In the genomic region with DNA sequence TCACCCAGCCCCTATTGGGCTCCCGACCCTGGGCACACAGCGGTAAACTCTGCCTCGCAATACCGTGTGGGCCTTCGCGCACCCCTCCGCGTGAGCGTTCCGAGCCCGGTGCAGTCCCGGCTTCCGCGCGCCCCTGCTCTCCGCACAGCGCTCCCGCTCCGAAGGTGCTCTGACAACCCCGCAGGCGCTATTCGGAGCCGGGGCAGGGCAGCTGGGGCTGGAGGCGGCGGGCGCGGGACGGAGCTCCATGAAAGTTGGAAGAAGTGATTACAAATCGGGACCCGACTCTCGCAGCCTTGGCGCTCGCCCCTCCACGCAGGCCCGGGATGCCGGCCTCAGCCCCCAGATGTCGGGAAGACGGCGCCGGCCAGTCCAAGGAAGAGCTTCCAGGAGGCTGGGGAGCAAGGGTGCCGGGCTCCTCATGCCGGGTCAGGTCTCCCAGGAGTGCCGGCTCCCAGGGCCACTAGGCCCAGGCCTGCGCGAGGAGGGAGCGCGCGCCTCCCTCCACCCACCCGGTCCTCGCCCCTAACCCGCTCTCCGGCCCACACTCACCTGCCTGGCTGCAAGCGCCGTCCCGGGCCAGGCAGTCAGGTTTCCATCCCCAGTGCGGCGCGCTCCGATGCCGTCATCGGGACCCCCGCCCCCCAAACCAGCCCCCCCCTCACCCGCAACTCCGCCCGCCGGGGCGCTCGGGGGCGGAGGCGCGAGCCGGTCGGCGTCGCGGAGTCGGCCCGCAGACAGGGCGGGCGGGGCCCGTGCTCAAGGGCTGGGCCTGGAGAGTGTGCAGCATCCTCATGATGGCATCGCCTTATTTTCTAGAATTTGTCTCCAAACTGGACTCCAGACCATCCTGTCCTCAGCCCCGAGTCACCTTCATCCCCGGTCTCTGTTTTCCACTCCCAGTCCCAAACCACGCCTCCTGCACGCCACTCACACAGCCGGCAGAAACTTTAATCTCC, we compare ENCODE assay signal across 8 cellular contexts. TPM values are rescaled to one million over a fixed set of nuclear protein-coding genes. Genes with fewer than 3 reads are reported as not detected.
A peak's percentile ranks its signal among the peaks of the same experiment; 100 is the strongest.
DNase-seq lines count a peak whose midpoint lies in the region; FAIRE-seq and TF ChIP-seq lines count a peak whose summit lies in the region.

A gene with protein sequence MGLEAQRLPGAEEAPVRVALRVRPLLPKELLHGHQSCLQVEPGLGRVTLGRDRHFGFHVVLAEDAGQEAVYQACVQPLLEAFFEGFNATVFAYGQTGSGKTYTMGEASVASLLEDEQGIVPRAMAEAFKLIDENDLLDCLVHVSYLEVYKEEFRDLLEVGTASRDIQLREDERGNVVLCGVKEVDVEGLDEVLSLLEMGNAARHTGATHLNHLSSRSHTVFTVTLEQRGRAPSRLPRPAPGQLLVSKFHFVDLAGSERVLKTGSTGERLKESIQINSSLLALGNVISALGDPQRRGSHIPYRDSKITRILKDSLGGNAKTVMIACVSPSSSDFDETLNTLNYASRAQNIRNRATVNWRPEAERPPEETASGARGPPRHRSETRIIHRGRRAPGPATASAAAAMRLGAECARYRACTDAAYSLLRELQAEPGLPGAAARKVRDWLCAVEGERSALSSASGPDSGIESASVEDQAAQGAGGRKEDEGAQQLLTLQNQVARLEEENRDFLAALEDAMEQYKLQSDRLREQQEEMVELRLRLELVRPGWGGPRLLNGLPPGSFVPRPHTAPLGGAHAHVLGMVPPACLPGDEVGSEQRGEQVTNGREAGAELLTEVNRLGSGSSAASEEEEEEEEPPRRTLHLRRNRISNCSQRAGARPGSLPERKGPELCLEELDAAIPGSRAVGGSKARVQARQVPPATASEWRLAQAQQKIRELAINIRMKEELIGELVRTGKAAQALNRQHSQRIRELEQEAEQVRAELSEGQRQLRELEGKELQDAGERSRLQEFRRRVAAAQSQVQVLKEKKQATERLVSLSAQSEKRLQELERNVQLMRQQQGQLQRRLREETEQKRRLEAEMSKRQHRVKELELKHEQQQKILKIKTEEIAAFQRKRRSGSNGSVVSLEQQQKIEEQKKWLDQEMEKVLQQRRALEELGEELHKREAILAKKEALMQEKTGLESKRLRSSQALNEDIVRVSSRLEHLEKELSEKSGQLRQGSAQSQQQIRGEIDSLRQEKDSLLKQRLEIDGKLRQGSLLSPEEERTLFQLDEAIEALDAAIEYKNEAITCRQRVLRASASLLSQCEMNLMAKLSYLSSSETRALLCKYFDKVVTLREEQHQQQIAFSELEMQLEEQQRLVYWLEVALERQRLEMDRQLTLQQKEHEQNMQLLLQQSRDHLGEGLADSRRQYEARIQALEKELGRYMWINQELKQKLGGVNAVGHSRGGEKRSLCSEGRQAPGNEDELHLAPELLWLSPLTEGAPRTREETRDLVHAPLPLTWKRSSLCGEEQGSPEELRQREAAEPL (N-terminal part only) (minus strand): TSS at position 621 of the 959 bp plus-strand sequence. CDS start 2,537 bp downstream, outside the sequence.

- peak within 1 kb of the TSS; percentile 84 for H3K4me2 ChIP-seq in neural cell (ENCODE audit: low read length)

- H3K9me3 ChIP-seq in neural cell (ENCODE audit: low read length) = no peaks in the 10 kb centered on the region

- H3K4me3 ChIP-seq in foreskin fibroblast (ENCODE audit: low read depth in 1 of 2, low read length in 2 of 2) = peak within 1 kb of the TSS; percentile 74 to 82
- H3K4me3 ChIP-seq in neural cell (ENCODE audit: low read length) = peak within 1 kb of the TSS; percentile 95

- no peak for FAIRE-seq in D721Med (lab: Jason Lieb, UNC)

- no peaks in the 10 kb centered on the region for H3F3A ChIP-seq in neural cell (ENCODE audit: insufficient read depth, low read length, poor library complexity, severe bottlenecking)

- H3K9me2 ChIP-seq in neural cell (ENCODE audit: insufficient read depth, low read length) = no peaks in the 10 kb centered on the region

- no peaks in the 10 kb centered on the region for H4K20me1 ChIP-seq in neural cell (ENCODE audit: insufficient read depth)

- TF ChIP-seq CTCF in D721Med (IDR thresholded peaks at IDR 0.05; ENCODE audit: insufficient read depth, missing control alignments) = no peak
- TF ChIP-seq CTCF in foreskin fibroblast (IDR thresholded peaks at IDR 0.05; ENCODE audit: low read depth, low read length) = no peak
- no peak for TF ChIP-seq CTCF in neural cell (IDR thresholded peaks at IDR 0.05; ENCODE audit: poor library complexity, severe bottlenecking)

- no peaks in the 10 kb centered on the region for H3K36me3 Mint-ChIP-seq in activated CD4-positive, alpha-beta memory T cell treated with anti-CD3 and anti-CD28 coated beads for 36 hours

- TF ChIP-seq RAD21 in neural cell (conservative IDR thresholded peaks at IDR 0.05) = no peak

- H3K4me3 Mint-ChIP-seq in activated CD4-positive, alpha-beta memory T cell treated with anti-CD3 and anti-CD28 coated beads for 36 hours = peak within 1 kb of the TSS; percentile 52

- H3K27ac ChIP-seq in neural cell (ENCODE audit: low read length) = no peak within 1 kb of the TSS

- H3K4me1 Mint-ChIP-seq in activated CD4-positive, alpha-beta memory T cell treated with anti-CD3 and anti-CD28 coated beads for 36 hours (ENCODE audit: low read depth) = peaks cover 13% of the 10 kb centered on the region

- TF ChIP-seq EP300 in neural cell (conservative IDR thresholded peaks at IDR 0.05; ENCODE audit: poor library complexity, severe bottlenecking) = no peak

- CTCF ChIA-PET in activated CD4-positive, alpha-beta memory T cell treated with anti-CD3 and anti-CD28 coated beads for 36 hours (lab: Charles Lee) = no interaction called here

- POLR2A ChIA-PET in activated CD4-positive, alpha-beta memory T cell treated with anti-CD3 and anti-CD28 coated beads for 36 hours (lab: Charles Lee) = no interaction called here

- H2AFZ ChIP-seq in neural cell (ENCODE audit: low read depth, low read length) = peak within 1 kb of the TSS; percentile 69

- H3K27me3 Mint-ChIP-seq in activated CD4-positive, alpha-beta memory T cell treated with anti-CD3 and anti-CD28 coated beads for 36 hours = peaks cover 39% of the 10 kb centered on the region

- intact Hi-C loops in activated CD4-positive, alpha-beta memory T cell treated with anti-CD3 and anti-CD28 coated beads for 36 hours (cut with micrococcal nuclease) = no loop called here

- H3K27me3 ChIP-seq in neural cell (ENCODE audit: insufficient read depth, low read depth, low read length) = no peaks in the 10 kb centered on the region

- no peaks in the 10 kb centered on the region for H3K36me3 ChIP-seq in neural cell (ENCODE audit: insufficient read depth, low read length)

- no peak within 1 kb of the TSS for H3K27ac Mint-ChIP-seq in activated CD4-positive, alpha-beta memory T cell treated with anti-CD3 and anti-CD28 coated beads for 36 hours

- no peaks in the 10 kb centered on the region for H3K79me2 ChIP-seq in neural cell (replicated peaks; ENCODE audit: insufficient read depth, low read length)

- no peaks in the 10 kb centered on the region for H3K9me3 Mint-ChIP-seq in activated CD4-positive, alpha-beta memory T cell treated with anti-CD3 and anti-CD28 coated beads for 36 hours

- H3K9ac ChIP-seq in neural cell (ENCODE audit: low read length) = peak within 1 kb of the TSS; percentile 68

- peak; percentile 75 for DNase-seq in D721Med (ENCODE audit: insufficient read length, low spot score)
- DNase-seq in HPDE6-E6E7 (ENCODE audit: extremely low spot score) = peak; percentile 50
- DNase-seq in activated CD4-positive, alpha-beta memory T cell treated with anti-CD3 and anti-CD28 coated beads for 36 hours = peak; percentile 37
- peak; percentile 35 to 75 for DNase-seq in foreskin fibroblast
- no peak for DNase-seq in DMS79 treated with DMSO at 0.1 percent for 48 hours (lab: John Stamatoyannopoulos, UW)
- no peak for DNase-seq in globus pallidus (ENCODE audit: low spot score)
- no peak for DNase-seq in GF-D8 (lab: John Stamatoyannopoulos, UW)

TF ChIP-seq in neural cell, 6 proteins besides CTCF, POLR2A, EP300 and RAD21:
- TF ChIP-seq TAF1 (IDR thresholded peaks at IDR 0.05; ENCODE audit: low read depth) (no peak), POLR2AphosphoS5 (IDR thresholded peaks at IDR 0.05) (peak; percentile 60), MXI1 (conservative IDR thresholded peaks at IDR 0.05; ENCODE audit: poor library complexity, severe bottlenecking) (peak; percentile 59)
- TF ChIP-seq, protein P1, sequence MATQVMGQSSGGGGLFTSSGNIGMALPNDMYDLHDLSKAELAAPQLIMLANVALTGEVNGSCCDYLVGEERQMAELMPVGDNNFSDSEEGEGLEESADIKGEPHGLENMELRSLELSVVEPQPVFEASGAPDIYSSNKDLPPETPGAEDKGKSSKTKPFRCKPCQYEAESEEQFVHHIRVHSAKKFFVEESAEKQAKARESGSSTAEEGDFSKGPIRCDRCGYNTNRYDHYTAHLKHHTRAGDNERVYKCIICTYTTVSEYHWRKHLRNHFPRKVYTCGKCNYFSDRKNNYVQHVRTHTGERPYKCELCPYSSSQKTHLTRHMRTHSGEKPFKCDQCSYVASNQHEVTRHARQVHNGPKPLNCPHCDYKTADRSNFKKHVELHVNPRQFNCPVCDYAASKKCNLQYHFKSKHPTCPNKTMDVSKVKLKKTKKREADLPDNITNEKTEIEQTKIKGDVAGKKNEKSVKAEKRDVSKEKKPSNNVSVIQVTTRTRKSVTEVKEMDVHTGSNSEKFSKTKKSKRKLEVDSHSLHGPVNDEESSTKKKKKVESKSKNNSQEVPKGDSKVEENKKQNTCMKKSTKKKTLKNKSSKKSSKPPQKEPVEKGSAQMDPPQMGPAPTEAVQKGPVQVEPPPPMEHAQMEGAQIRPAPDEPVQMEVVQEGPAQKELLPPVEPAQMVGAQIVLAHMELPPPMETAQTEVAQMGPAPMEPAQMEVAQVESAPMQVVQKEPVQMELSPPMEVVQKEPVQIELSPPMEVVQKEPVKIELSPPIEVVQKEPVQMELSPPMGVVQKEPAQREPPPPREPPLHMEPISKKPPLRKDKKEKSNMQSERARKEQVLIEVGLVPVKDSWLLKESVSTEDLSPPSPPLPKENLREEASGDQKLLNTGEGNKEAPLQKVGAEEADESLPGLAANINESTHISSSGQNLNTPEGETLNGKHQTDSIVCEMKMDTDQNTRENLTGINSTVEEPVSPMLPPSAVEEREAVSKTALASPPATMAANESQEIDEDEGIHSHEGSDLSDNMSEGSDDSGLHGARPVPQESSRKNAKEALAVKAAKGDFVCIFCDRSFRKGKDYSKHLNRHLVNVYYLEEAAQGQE (IDR thresholded peaks at IDR 0.05; ENCODE audit: borderline replicate concordance) = no peak

RNA-seq across cellular contexts. Expression of the gene that starts here (rescaled TPM):
- under 1 TPM; 0.92 to 0.95 TPM for total RNA-seq in activated CD4-positive, alpha-beta memory T cell treated with anti-CD3 and anti-CD28 coated beads for 36 hours
- 5.2 and 5.6 TPM in 2 replicates for polyA plus RNA-seq in neural cell
- 9.0 and 10.7 TPM in 2 replicates for polyA minus RNA-seq in neural cell

Comparison
In these comparisons a context has a peak if more than half of its experiments do, and no peak if none do; other contexts are left out.
1. Peak in DNase-seq in activated CD4-positive, alpha-beta memory T cell treated with anti-CD3 and anti-CD28 coated beads for 36 hours; RNA of the gene not detected or under 1 TPM.
2. DNase-seq: peak in D721Med (single experiment), HPDE6-E6E7 (single experiment) and foreskin fibroblast (2 of 2); none in DMS79 treated with DMSO at 0.1 percent for 48 hours (single experiment), globus pallidus (single experiment) and GF-D8 (single experiment).